ENCODE assay signal across 1 cellular context in the genomic region with DNA sequence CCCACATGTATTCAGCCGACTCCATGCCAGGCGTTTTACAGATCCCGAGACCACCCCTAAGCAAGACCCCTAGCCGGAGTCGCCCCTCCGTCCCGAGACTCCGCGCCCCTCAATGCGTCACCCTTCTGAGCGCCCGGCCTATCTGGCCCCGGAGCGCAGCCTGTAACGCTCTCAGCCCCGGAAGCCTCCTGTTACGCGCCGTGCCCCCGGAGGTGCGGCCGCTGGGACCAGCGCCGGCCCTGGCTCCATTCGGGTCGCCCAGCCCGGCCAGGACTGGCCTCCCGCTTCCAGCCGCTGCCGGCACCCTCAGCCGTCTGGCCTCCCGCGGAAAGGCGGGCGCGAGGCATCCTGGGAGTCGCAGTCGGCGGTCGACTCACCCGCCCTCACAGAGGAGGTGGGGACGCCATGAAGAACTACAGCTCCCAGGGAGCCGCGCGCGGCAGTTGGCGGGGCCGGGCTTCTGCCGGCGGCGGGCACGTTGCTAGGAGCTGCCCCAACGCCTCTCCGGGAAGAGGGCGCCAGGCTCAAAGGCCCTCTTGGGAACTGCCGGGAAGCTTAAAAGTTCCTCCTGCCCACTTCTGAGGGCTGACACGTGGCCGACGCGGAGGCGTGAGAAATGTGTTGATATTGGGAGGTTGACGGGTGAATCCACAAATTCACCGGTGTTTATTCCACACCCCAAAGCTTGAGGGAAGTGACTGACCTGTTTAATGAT.
TF ChIP-seq lines count a peak whose summit lies in the region.

A gene with protein sequence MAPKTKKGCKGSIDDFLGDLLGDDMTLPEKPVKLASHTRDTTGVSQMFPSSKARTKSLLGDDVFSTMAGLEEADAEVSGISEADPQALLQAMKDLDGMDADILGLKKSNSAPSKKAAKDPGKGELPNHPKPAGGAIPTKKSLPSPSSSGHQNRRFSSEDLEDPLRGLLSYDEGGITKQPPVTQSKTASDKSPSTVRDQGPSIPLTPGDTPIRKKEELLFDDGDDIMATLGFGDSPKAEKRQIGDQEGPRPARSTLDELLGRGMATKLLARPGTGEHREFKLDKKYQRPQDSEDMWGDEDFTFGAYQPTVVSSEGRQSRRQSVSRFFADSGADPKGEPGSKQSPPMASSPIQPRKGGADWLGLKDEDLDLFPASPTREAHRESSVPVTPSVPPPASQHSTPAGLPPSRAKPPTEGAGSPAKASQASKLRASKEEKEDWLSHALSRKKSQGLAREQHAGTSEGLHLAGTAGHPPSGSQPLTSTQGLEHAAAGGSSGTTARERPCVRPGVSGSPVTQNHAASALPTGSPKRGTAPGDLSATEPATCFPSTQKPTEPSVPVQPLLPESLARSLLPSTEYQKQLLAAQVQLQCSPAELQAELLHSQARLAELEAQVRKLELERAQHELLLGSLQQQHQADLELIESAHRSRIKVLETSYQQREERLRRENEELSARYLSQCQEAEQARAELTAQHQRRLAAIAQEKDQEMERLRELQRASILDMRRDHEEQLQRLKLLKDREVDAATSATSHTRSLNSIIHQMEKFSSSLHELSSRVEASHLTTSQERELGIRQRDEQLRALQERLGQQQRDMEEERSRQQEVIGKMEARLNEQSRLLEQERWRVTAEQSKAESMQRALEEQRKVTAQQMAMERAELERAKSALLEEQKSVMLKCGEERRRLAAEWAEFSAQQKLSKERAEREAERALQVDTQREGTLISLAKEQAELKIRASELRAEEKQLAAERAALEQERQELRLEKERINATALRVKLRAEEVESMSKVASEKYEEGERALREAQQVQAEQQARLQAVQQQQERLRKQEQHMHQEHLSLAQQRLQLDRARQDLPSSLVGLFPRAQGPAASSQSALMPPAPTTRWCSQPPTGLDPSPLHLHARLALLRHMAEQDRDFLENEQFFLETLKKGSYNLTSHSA (minus strand): TSS at position 316 of the 715 bp plus-strand sequence. CDS start 2,893 bp downstream, outside the sequence.

TF ChIP-seq in GM23338, 12 proteins besides CTCF, POLR2A, EP300 and RAD21:
- TF ChIP-seq, protein P1, sequence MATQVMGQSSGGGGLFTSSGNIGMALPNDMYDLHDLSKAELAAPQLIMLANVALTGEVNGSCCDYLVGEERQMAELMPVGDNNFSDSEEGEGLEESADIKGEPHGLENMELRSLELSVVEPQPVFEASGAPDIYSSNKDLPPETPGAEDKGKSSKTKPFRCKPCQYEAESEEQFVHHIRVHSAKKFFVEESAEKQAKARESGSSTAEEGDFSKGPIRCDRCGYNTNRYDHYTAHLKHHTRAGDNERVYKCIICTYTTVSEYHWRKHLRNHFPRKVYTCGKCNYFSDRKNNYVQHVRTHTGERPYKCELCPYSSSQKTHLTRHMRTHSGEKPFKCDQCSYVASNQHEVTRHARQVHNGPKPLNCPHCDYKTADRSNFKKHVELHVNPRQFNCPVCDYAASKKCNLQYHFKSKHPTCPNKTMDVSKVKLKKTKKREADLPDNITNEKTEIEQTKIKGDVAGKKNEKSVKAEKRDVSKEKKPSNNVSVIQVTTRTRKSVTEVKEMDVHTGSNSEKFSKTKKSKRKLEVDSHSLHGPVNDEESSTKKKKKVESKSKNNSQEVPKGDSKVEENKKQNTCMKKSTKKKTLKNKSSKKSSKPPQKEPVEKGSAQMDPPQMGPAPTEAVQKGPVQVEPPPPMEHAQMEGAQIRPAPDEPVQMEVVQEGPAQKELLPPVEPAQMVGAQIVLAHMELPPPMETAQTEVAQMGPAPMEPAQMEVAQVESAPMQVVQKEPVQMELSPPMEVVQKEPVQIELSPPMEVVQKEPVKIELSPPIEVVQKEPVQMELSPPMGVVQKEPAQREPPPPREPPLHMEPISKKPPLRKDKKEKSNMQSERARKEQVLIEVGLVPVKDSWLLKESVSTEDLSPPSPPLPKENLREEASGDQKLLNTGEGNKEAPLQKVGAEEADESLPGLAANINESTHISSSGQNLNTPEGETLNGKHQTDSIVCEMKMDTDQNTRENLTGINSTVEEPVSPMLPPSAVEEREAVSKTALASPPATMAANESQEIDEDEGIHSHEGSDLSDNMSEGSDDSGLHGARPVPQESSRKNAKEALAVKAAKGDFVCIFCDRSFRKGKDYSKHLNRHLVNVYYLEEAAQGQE (IDR thresholded peaks at IDR 0.05; ENCODE audit: unreplicated experiment) = no peak
- no peak for TF ChIP-seq JUNB (IDR thresholded peaks at IDR 0.05; ENCODE audit: unreplicated experiment)
- peak; percentile 99 for TF ChIP-seq POLR2AphosphoS5 (IDR thresholded peaks at IDR 0.05; ENCODE audit: low read depth)
- TF ChIP-seq, protein P2, sequence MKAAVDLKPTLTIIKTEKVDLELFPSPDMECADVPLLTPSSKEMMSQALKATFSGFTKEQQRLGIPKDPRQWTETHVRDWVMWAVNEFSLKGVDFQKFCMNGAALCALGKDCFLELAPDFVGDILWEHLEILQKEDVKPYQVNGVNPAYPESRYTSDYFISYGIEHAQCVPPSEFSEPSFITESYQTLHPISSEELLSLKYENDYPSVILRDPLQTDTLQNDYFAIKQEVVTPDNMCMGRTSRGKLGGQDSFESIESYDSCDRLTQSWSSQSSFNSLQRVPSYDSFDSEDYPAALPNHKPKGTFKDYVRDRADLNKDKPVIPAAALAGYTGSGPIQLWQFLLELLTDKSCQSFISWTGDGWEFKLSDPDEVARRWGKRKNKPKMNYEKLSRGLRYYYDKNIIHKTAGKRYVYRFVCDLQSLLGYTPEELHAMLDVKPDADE (IDR thresholded peaks at IDR 0.05) = peak; percentile 82
- 0 out of 2 replicates have a peak, but pooled peaks have one; percentile 15 for TF ChIP-seq CREB1 (CRISPR knock-in tag; IDR thresholded peaks at IDR 0.05; ENCODE audit: low read depth)
- no peak for TF ChIP-seq ZNF114 (CRISPR knock-in tag; IDR thresholded peaks at IDR 0.05)
- no peak for TF ChIP-seq STAT1 (IDR thresholded peaks at IDR 0.05; ENCODE audit: unreplicated experiment)
- TF ChIP-seq, protein P3, sequence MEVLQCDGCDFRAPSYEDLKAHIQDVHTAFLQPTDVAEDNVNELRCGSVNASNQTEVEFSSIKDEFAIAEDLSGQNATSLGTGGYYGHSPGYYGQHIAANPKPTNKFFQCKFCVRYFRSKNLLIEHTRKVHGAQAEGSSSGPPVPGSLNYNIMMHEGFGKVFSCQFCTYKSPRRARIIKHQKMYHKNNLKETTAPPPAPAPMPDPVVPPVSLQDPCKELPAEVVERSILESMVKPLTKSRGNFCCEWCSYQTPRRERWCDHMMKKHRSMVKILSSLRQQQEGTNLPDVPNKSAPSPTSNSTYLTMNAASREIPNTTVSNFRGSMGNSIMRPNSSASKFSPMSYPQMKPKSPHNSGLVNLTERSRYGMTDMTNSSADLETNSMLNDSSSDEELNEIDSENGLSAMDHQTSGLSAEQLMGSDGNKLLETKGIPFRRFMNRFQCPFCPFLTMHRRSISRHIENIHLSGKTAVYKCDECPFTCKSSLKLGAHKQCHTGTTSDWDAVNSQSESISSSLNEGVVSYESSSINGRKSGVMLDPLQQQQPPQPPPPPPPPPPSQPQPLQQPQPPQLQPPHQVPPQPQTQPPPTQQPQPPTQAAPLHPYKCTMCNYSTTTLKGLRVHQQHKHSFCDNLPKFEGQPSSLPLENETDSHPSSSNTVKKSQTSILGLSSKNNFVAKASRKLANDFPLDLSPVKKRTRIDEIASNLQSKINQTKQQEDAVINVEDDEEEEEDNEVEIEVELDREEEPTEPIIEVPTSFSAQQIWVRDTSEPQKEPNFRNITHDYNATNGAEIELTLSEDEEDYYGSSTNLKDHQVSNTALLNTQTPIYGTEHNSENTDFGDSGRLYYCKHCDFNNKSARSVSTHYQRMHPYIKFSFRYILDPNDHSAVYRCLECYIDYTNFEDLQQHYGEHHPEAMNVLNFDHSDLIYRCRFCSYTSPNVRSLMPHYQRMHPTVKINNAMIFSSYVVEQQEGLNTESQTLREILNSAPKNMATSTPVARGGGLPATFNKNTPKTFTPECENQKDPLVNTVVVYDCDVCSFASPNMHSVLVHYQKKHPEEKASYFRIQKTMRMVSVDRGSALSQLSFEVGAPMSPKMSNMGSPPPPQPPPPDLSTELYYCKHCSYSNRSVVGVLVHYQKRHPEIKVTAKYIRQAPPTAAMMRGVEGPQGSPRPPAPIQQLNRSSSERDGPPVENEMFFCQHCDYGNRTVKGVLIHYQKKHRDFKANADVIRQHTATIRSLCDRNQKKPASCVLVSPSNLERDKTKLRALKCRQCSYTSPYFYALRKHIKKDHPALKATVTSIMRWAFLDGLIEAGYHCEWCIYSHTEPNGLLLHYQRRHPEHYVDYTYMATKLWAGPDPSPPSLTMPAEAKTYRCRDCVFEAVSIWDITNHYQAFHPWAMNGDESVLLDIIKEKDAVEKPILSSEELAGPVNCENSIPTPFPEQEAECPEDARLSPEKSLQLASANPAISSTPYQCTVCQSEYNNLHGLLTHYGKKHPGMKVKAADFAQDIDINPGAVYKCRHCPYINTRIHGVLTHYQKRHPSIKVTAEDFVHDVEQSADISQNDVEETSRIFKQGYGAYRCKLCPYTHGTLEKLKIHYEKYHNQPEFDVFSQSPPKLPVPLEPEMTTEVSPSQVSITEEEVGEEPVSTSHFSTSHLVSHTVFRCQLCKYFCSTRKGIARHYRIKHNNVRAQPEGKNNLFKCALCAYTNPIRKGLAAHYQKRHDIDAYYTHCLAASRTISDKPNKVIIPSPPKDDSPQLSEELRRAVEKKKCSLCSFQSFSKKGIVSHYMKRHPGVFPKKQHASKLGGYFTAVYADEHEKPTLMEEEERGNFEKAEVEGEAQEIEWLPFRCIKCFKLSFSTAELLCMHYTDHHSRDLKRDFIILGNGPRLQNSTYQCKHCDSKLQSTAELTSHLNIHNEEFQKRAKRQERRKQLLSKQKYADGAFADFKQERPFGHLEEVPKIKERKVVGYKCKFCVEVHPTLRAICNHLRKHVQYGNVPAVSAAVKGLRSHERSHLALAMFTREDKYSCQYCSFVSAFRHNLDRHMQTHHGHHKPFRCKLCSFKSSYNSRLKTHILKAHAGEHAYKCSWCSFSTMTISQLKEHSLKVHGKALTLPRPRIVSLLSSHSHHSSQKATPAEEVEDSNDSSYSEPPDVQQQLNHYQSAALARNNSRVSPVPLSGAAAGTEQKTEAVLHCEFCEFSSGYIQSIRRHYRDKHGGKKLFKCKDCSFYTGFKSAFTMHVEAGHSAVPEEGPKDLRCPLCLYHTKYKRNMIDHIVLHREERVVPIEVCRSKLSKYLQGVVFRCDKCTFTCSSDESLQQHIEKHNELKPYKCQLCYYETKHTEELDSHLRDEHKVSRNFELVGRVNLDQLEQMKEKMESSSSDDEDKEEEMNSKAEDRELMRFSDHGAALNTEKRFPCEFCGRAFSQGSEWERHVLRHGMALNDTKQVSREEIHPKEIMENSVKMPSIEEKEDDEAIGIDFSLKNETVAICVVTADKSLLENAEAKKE (CRISPR knock-in tag; IDR thresholded peaks at IDR 0.05) = no peak
